Comparison of ENCODE assay signal across 7 cellular contexts in genomic region chrX:109576083-109576482, GRCh38. TPM values are rescaled to one million over a fixed set of nuclear protein-coding genes. Genes with fewer than 3 reads are reported as not detected.
"Had no signal": no experiment of that assay in that cellular context is flagged by ENCODE, and none has a peak within 500 bp of the region (broad histone marks: within the 10 kb centered on the region; RNA-seq: fewer than 3 reads in every experiment).

No MANE protein-coding gene starts in this region.

RNA-seq across cellular contexts. Expression of gene KCNE5, which starts 48.9 kb away (rescaled TPM):
- total RNA-seq: prostate gland, sciatic nerve, smooth muscle cell had no signal
- polyA plus RNA-seq: naive thymus-derived CD4-positive, alpha-beta T cell; naive thymus-derived CD8-positive, alpha-beta T cell; pancreas; sigmoid colon had no signal
